8 cellular contexts compared by ENCODE assay signal in the genomic region with DNA sequence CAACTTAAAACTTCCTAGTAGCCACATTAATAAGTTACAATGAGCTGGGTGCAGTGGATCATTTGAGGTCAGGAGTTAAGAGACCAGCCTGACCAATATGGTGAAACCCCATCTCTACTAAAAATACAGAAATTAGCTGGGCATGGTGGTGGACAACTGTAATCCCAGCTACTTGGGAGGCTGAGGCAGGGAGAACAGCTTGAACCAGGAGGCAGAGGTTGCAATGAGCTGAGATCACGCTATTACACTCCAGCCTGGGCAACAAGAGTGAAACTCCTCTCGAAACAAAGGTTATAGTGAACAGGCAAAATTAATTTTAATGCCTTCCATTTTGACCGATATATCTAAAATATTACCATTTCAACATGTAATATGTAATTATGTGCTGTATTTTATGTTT. TPM values are rescaled to one million over a fixed set of nuclear protein-coding genes. Genes with fewer than 3 reads are reported as not detected.
"Had no signal": no experiment of that assay in that cellular context is flagged by ENCODE, and none has a peak within 500 bp of the region (broad histone marks: within the 10 kb centered on the region; RNA-seq: fewer than 3 reads in every experiment).

No MANE protein-coding gene starts in this region.

RNA-seq across cellular contexts. Expression of a gene that starts 30.9 kb away (rescaled TPM):
- total RNA-seq: OCI-LY7, PC-3, PC-9, Peyer's patch, Right ventricle myocardium inferior, Right ventricle myocardium superior, SJSA1 had no signal
- polyA plus RNA-seq: SK-N-SH had no signal
